15 cellular contexts compared by ENCODE assay signal in the genomic region with DNA sequence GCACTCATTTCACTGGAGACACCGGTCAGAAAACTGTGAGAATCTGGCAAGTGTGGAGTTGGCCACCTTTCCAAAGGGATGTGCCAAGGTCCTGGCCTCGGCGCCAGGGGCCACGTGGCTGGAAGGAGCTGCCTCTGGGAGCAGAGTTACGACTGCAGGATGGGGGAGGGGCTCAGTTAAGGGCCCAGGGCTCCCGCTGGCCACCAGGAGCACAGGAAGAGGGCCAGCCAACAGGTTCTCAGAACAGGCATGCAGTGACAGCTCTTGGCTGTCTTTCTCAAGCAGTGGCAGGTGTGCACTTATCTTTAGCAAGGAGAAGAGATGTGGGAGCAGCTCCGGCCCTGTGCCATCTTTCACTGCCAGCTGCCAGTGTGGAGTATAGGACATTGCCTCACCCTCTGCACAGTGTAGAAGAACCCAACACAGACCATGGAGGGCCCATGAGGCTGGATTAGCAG.
DNase-seq lines count a peak whose midpoint lies in the region; ATAC-seq and TF ChIP-seq lines count a peak whose summit lies in the region.
"Had no signal": no experiment of that assay in that cellular context is flagged by ENCODE, and none has a peak within 500 bp of the region (broad histone marks: within the 10 kb centered on the region; RNA-seq: fewer than 3 reads in every experiment).

No MANE protein-coding gene starts in this region.

- H3K4me1 ChIP-seq in OCI-LY3 (ENCODE audit: low read length) = peaks cover 17% of the 10 kb centered on the region
- H3K4me1 ChIP-seq in right cardiac atrium (ENCODE audit: control insufficient read depth, insufficient read depth, low read length) = peaks cover 3% of the 10 kb centered on the region
- H3K4me1 ChIP-seq in thoracic aorta (ENCODE audit: control insufficient read depth in 1 of 2, low read depth in 2 of 2) = peaks cover 9 to 36% of the 10 kb centered on the region in 2 donors
- H3K4me1 ChIP-seq in PC-3 (ENCODE audit: insufficient read depth, low read length) = peaks cover 12% of the 10 kb centered on the region

- H3F3A ChIP-seq in PC-3 (ENCODE audit: low read length, unreplicated experiment) = no peaks in the 10 kb centered on the region

- no TSS peak for BruUV-seq in PC-3 (replicated peaks; lab: Mats Ljungman, UMichigan)

- no peaks in the 10 kb centered on the region for H3K9me3 ChIP-seq in OCI-LY3 (ENCODE audit: insufficient read depth, low read length)
- no peaks in the 10 kb centered on the region for H3K9me3 ChIP-seq in right cardiac atrium (ENCODE audit: control insufficient read depth, low read length)
- no peaks in the 10 kb centered on the region for H3K9me3 ChIP-seq in thoracic aorta
- H3K9me3 ChIP-seq in PC-3 (ENCODE audit: low read length) = no peaks in the 10 kb centered on the region

- H3K4me3 Mint-ChIP-seq in activated naive CD8-positive, alpha-beta T cell treated with anti-CD3 and anti-CD28 coated beads, Interleukin-2, amount 50 U/mL, for 24 hours = no peak overlapping the region
- H3K4me3 Mint-ChIP-seq in activated naive CD8-positive, alpha-beta T cell treated with anti-CD3 and anti-CD28 coated beads for 36 hours = no peak overlapping the region
- H3K4me3 Mint-ChIP-seq: activated CD4-positive, alpha-beta memory T cell treated with anti-CD3 and anti-CD28 coated beads for 36 hours had no signal

- H3K4me3 ChIP-seq in OCI-LY3 (ENCODE audit: low read length) (no peak overlapping the region), right cardiac atrium (ENCODE audit: low read length) (no peak overlapping the region), thoracic aorta (no peak overlapping the region), PC-3 (ENCODE audit: low read length) (no peak overlapping the region)
- H3K4me3 ChIP-seq: cardiac muscle cell, GM12878 had no signal

- H3K27me3 ChIP-seq in OCI-LY3 (ENCODE audit: low read depth, low read length) (peaks cover 48% of the 10 kb centered on the region), right cardiac atrium (ENCODE audit: control insufficient read depth, insufficient read depth) (no peaks in the 10 kb centered on the region), thoracic aorta (replicated peaks; ENCODE audit: insufficient read depth) (no peaks in the 10 kb centered on the region), PC-3 (ENCODE audit: low read length) (no peaks in the 10 kb centered on the region)

- ATAC-seq in activated naive CD8-positive, alpha-beta T cell treated with anti-CD3 and anti-CD28 coated beads, Interleukin-2, amount 50 U/mL, for 24 hours = peak; percentile 27
- ATAC-seq in right cardiac atrium (peak; percentile 72 to 80), thoracic aorta (ENCODE audit: insufficient number of reproducible peaks, low FRiP score, low read depth) (no peak), PC-3 (no peak), GM21717 (IDR thresholded peaks at IDR 0.05; ENCODE audit: unreplicated experiment) (no peak)

- H3K36me3 ChIP-seq in OCI-LY3 (replicated peaks; ENCODE audit: low read depth, low read length) = no peaks in the 10 kb centered on the region
- no peaks in the 10 kb centered on the region for H3K36me3 ChIP-seq in thoracic aorta
- no peaks in the 10 kb centered on the region for H3K36me3 ChIP-seq in PC-3 (ENCODE audit: low read depth, low read length)
- H3K36me3 ChIP-seq: cardiac muscle cell had no signal

- H4K20me1 ChIP-seq in OCI-LY3 (ENCODE audit: insufficient read depth, low read length) (no peaks in the 10 kb centered on the region), PC-3 (ENCODE audit: low read length) (no peaks in the 10 kb centered on the region)

- H3K27me3 Mint-ChIP-seq in activated naive CD8-positive, alpha-beta T cell treated with anti-CD3 and anti-CD28 coated beads, Interleukin-2, amount 50 U/mL, for 24 hours = peaks cover 11% of the 10 kb centered on the region
- H3K27me3 Mint-ChIP-seq in activated naive CD8-positive, alpha-beta T cell treated with anti-CD3 and anti-CD28 coated beads for 36 hours = peaks cover 21% of the 10 kb centered on the region

- H3K9ac ChIP-seq in OCI-LY3 (ENCODE audit: low read length) (no peak overlapping the region), PC-3 (ENCODE audit: low read length) (no peak overlapping the region)

- H3K4me1 Mint-ChIP-seq in activated naive CD8-positive, alpha-beta T cell treated with anti-CD3 and anti-CD28 coated beads, Interleukin-2, amount 50 U/mL, for 24 hours = peaks cover 30% of the 10 kb centered on the region
- peaks cover 19% of the 10 kb centered on the region for H3K4me1 Mint-ChIP-seq in activated naive CD8-positive, alpha-beta T cell treated with anti-CD3 and anti-CD28 coated beads for 36 hours

- H3K9me2 ChIP-seq in PC-3 (replicated peaks; ENCODE audit: low read length) = no peaks in the 10 kb centered on the region

- H2AFZ ChIP-seq in OCI-LY3 (ENCODE audit: low read depth, low read length) = peak overlapping the region; percentile 78; the same call in 1 of the 2 replicates
- no peak overlapping the region for H2AFZ ChIP-seq in PC-3 (ENCODE audit: low read length)

- POLR2A ChIA-PET in PC-3 (lab: Charles Lee; ENCODE audit: unreplicated experiment) = no interaction called here

- 22% methylated on average over 7 of the region's 7 CpGs for WGBS in right cardiac atrium

- peaks cover 3% of the 10 kb centered on the region for H3K36me3 Mint-ChIP-seq in activated naive CD8-positive, alpha-beta T cell treated with anti-CD3 and anti-CD28 coated beads, Interleukin-2, amount 50 U/mL, for 24 hours (ENCODE audit: low read depth)
- H3K36me3 Mint-ChIP-seq in activated naive CD8-positive, alpha-beta T cell treated with anti-CD3 and anti-CD28 coated beads for 36 hours = peaks cover 8% of the 10 kb centered on the region
- H3K36me3 Mint-ChIP-seq: activated CD4-positive, alpha-beta memory T cell treated with anti-CD3 and anti-CD28 coated beads for 36 hours had no signal

- H3K27ac ChIP-seq in OCI-LY3 (ENCODE audit: low read length) = no peak overlapping the region
- H3K27ac ChIP-seq in right cardiac atrium (ENCODE audit: low read length) = no peak overlapping the region
- peak overlapping the region; percentile 0 to 12 for H3K27ac ChIP-seq in thoracic aorta
- no peak overlapping the region for H3K27ac ChIP-seq in PC-3 (ENCODE audit: low read length)
- H3K27ac ChIP-seq: cardiac muscle cell had no signal

- CTCF ChIA-PET in PC-3 (lab: Charles Lee) = no interaction called here

- peak overlapping the region; percentile 54 for H3K4me2 ChIP-seq in OCI-LY3 (ENCODE audit: low read length)
- H3K4me2 ChIP-seq in PC-3 (ENCODE audit: low read length) = no peak overlapping the region

- intact Hi-C loops in right cardiac atrium (cut with DNase I) (no loop called here), PC-3 (cut with micrococcal nuclease) (no loop called here)

- H3K9me3 Mint-ChIP-seq in activated naive CD8-positive, alpha-beta T cell treated with anti-CD3 and anti-CD28 coated beads, Interleukin-2, amount 50 U/mL, for 24 hours = no peaks in the 10 kb centered on the region
- H3K9me3 Mint-ChIP-seq in activated naive CD8-positive, alpha-beta T cell treated with anti-CD3 and anti-CD28 coated beads for 36 hours = peaks cover 10% of the 10 kb centered on the region
- H3K9me3 Mint-ChIP-seq: activated CD4-positive, alpha-beta memory T cell treated with anti-CD3 and anti-CD28 coated beads for 36 hours had no signal

- DNase-seq in activated naive CD8-positive, alpha-beta T cell treated with anti-CD3 and anti-CD28 coated beads, Interleukin-2, amount 50 U/mL, for 24 hours = no peak
- DNase-seq in activated naive CD8-positive, alpha-beta T cell treated with anti-CD3 and anti-CD28 coated beads for 36 hours = no peak
- DNase-seq in right cardiac atrium = peak; percentile 49 to 85 (median 84)
- no peak for DNase-seq in thoracic aorta (ENCODE audit: low spot score)
- no peak for DNase-seq in activated CD4-positive, CD25-positive, alpha-beta regulatory T cell treated with anti-CD3 and anti-CD28 coated beads, Interleukin-2, amount 50 U/mL, for 72 hours
- no peak for DNase-seq in PC-3
- DNase-seq: activated naive CD4-positive, alpha-beta T cell treated with Interleukin-2 at 50 U/mL for 16 hours; KG1; mammary epithelial cell; NCI-H2107 had no signal

- H3K27ac Mint-ChIP-seq in activated naive CD8-positive, alpha-beta T cell treated with anti-CD3 and anti-CD28 coated beads, Interleukin-2, amount 50 U/mL, for 24 hours = no peak overlapping the region
- no peak overlapping the region for H3K27ac Mint-ChIP-seq in activated naive CD8-positive, alpha-beta T cell treated with anti-CD3 and anti-CD28 coated beads for 36 hours
- H3K27ac Mint-ChIP-seq: activated CD4-positive, alpha-beta memory T cell treated with anti-CD3 and anti-CD28 coated beads for 36 hours had no signal

- H3K79me2 ChIP-seq in OCI-LY3 (ENCODE audit: low read length) (no peaks in the 10 kb centered on the region), PC-3 (ENCODE audit: low read length) (no peaks in the 10 kb centered on the region)

- no peak for TF ChIP-seq CTCF in OCI-LY3 (IDR thresholded peaks at IDR 0.05; ENCODE audit: low read depth, low read length)
- TF ChIP-seq CTCF in thoracic aorta (IDR thresholded peaks at IDR 0.05) = no peak
- no peak for TF ChIP-seq CTCF in PC-3 (conservative IDR thresholded peaks at IDR 0.05; ENCODE audit: low read depth, low read length)

Comparison
In these comparisons a context has a peak if more than half of its experiments do, and no peak if none do; other contexts are left out.
1. ATAC-seq: peak in activated naive CD8-positive, alpha-beta T cell treated with anti-CD3 and anti-CD28 coated beads, Interleukin-2, amount 50 U/mL, for 24 hours (single experiment) and right cardiac atrium (2 of 2); none in thoracic aorta (single experiment), PC-3 (single experiment) and GM21717 (single experiment).
2. DNase-seq: peak in right cardiac atrium (3 of 3); none in activated naive CD8-positive, alpha-beta T cell treated with anti-CD3 and anti-CD28 coated beads, Interleukin-2, amount 50 U/mL, for 24 hours (single experiment), activated naive CD8-positive, alpha-beta T cell treated with anti-CD3 and anti-CD28 coated beads for 36 hours (single experiment), thoracic aorta (single experiment), activated CD4-positive, CD25-positive, alpha-beta regulatory T cell treated with anti-CD3 and anti-CD28 coated beads, Interleukin-2, amount 50 U/mL, for 72 hours (single experiment) and PC-3 (single experiment).
3. H3K27ac ChIP-seq: peak in thoracic aorta (2 of 2); none in OCI-LY3 (single experiment), right cardiac atrium (single experiment) and PC-3 (single experiment).